10 cellular contexts compared by ENCODE assay signal in the genomic region with DNA sequence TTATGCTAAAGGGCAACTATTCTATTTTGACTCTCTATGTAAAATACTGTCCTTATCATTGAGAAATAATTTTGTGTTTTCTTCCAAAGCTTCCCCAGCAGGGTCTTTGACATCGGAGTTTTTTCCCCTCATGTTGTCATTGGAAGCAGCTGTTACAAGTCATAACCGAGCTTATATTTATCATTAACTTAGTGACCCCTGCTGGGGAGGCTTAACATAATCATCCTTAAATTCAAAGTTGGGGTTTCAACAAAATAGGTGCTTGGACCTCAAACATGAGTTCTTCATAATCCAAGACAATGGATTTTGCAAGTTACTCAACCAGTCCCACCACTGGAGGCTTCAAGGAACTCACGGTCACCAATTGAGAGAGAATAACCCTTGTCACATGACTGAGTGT.
DNase-seq lines count a peak whose midpoint lies in the region; FAIRE-seq and TF ChIP-seq lines count a peak whose summit lies in the region.
"Had no signal": no experiment of that assay in that cellular context is flagged by ENCODE, and none has a peak within 500 bp of the region (broad histone marks: within the 10 kb centered on the region; RNA-seq: fewer than 3 reads in every experiment).

No MANE protein-coding gene starts in this region.

- no peaks in the 10 kb centered on the region for H3K4me1 ChIP-seq in small intestine (ENCODE audit: control insufficient read depth in 2 of 2, insufficient read depth in 1 of 2, low read depth in 1 of 2, low read length in 1 of 2)

- no peaks in the 10 kb centered on the region for H3K27me3 ChIP-seq in small intestine (ENCODE audit: control insufficient read depth in 2 of 2, insufficient read depth in 2 of 2, low read length in 2 of 2)

- H3K36me3 ChIP-seq in small intestine (ENCODE audit: control insufficient read depth in 2 of 2, insufficient read depth in 2 of 2, low read length in 2 of 2) = no peaks in the 10 kb centered on the region

- H3K4me3 Mint-ChIP-seq in chondrocyte (ENCODE audit: unreplicated experiment) = no peak overlapping the region
- no peak overlapping the region for H3K4me3 Mint-ChIP-seq in activated T-helper 1 cell treated with anti-CD3 and anti-CD28 coated beads, Interleukin-12 subunit alpha, Interleukin-12 subunit beta, Interleukin-2, Interleukin-4 antibody, amounts not matched to agents 30 ng/mL and 10 ng/mL and 1 ng/mL, durations not matched to agents 14 hours and 24 hours and 36 hours
- H3K4me3 Mint-ChIP-seq: activated naive CD4-positive, alpha-beta T cell treated with anti-CD3 and anti-CD28 coated beads, Interleukin-2, amount 50 U/mL, for 24 hours had no signal

- TF ChIP-seq CTCF in chondrocyte (IDR thresholded peaks at IDR 0.05) = peak; percentile 58

- DNase-seq in NCI-H1436 (lab: John Stamatoyannopoulos, UW) (peak; percentile 12), NCI-H1436 treated with DMSO at 0.1 percent for 48 hours (lab: John Stamatoyannopoulos, UW) (no peak), NCI-H2171 (lab: John Stamatoyannopoulos, UW) (peak; percentile 4), chondrocyte (ENCODE audit: low spot score) (no peak), small intestine (peak; percentile 19), caudate nucleus (lab: John Stamatoyannopoulos, UW) (no peak)
- no peak for DNase-seq in activated CD4-positive, alpha-beta T cell treated with anti-CD3 and anti-CD28 coated beads, Interleukin-2, amount 50 U/mL, for 1 hour
- DNase-seq in activated T-helper 1 cell treated with anti-CD3 and anti-CD28 coated beads, Interleukin-12 subunit alpha, Interleukin-12 subunit beta, Interleukin-2, Interleukin-4 antibody, amounts not matched to agents 30 ng/mL and 10 ng/mL and 1 ng/mL, durations not matched to agents 14 hours and 24 hours and 36 hours (ENCODE audit: low spot score) = no peak

- H3K4me3 ChIP-seq in small intestine (ENCODE audit: low read depth in 1 of 2, low read length in 2 of 2) = no peak overlapping the region

- no peaks in the 10 kb centered on the region for H3K27me3 Mint-ChIP-seq in chondrocyte (ENCODE audit: low read depth)
- H3K27me3 Mint-ChIP-seq in activated T-helper 1 cell treated with anti-CD3 and anti-CD28 coated beads, Interleukin-12 subunit alpha, Interleukin-12 subunit beta, Interleukin-2, Interleukin-4 antibody, amounts not matched to agents 30 ng/mL and 10 ng/mL and 1 ng/mL, durations not matched to agents 14 hours and 24 hours and 36 hours (ENCODE audit: insufficient read depth) = no peaks in the 10 kb centered on the region
- H3K27me3 Mint-ChIP-seq: activated naive CD4-positive, alpha-beta T cell treated with anti-CD3 and anti-CD28 coated beads, Interleukin-2, amount 50 U/mL, for 24 hours had no signal

- H3K27ac Mint-ChIP-seq in chondrocyte (ENCODE audit: unreplicated experiment) = no peak overlapping the region
- H3K27ac Mint-ChIP-seq in activated T-helper 1 cell treated with anti-CD3 and anti-CD28 coated beads, Interleukin-12 subunit alpha, Interleukin-12 subunit beta, Interleukin-2, Interleukin-4 antibody, amounts not matched to agents 30 ng/mL and 10 ng/mL and 1 ng/mL, durations not matched to agents 14 hours and 24 hours and 36 hours = no peak overlapping the region
- H3K27ac Mint-ChIP-seq: activated naive CD4-positive, alpha-beta T cell treated with anti-CD3 and anti-CD28 coated beads, Interleukin-2, amount 50 U/mL, for 24 hours had no signal

- intact Hi-C loops in activated T-helper 1 cell treated with anti-CD3 and anti-CD28 coated beads, Interleukin-12 subunit alpha, Interleukin-12 subunit beta, Interleukin-2, Interleukin-4 antibody, amounts not matched to agents 30 ng/mL and 10 ng/mL and 1 ng/mL, durations not matched to agents 14 hours and 24 hours and 36 hours (cut with micrococcal nuclease) = no loop called here

- 7 to 17% (median 15%) methylated on average over 3 of the region's 3 CpGs for WGBS in small intestine, 3 donors

- no peaks in the 10 kb centered on the region for H3K4me1 Mint-ChIP-seq in chondrocyte (ENCODE audit: low read depth)
- no peaks in the 10 kb centered on the region for H3K4me1 Mint-ChIP-seq in activated T-helper 1 cell treated with anti-CD3 and anti-CD28 coated beads, Interleukin-12 subunit alpha, Interleukin-12 subunit beta, Interleukin-2, Interleukin-4 antibody, amounts not matched to agents 30 ng/mL and 10 ng/mL and 1 ng/mL, durations not matched to agents 14 hours and 24 hours and 36 hours (ENCODE audit: low read depth)
- H3K4me1 Mint-ChIP-seq: activated naive CD4-positive, alpha-beta T cell treated with anti-CD3 and anti-CD28 coated beads, Interleukin-2, amount 50 U/mL, for 24 hours had no signal

- H3K27ac ChIP-seq in small intestine (ENCODE audit: low read depth in 1 of 2, low read length in 1 of 2) (no peak overlapping the region), caudate nucleus (ENCODE audit: low read depth, low read length) (no peak overlapping the region)

- no peaks in the 10 kb centered on the region for H3K36me3 Mint-ChIP-seq in chondrocyte (ENCODE audit: low read depth)
- no peaks in the 10 kb centered on the region for H3K36me3 Mint-ChIP-seq in activated T-helper 1 cell treated with anti-CD3 and anti-CD28 coated beads, Interleukin-12 subunit alpha, Interleukin-12 subunit beta, Interleukin-2, Interleukin-4 antibody, amounts not matched to agents 30 ng/mL and 10 ng/mL and 1 ng/mL, durations not matched to agents 14 hours and 24 hours and 36 hours (ENCODE audit: low read depth)
- H3K36me3 Mint-ChIP-seq: activated naive CD4-positive, alpha-beta T cell treated with anti-CD3 and anti-CD28 coated beads, Interleukin-2, amount 50 U/mL, for 24 hours had no signal

- H3K9me3 ChIP-seq in small intestine (ENCODE audit: control insufficient read depth, low read depth) = no peaks in the 10 kb centered on the region

- peaks cover 2% of the 10 kb centered on the region for H3K9me3 Mint-ChIP-seq in chondrocyte (ENCODE audit: low read depth)
- no peaks in the 10 kb centered on the region for H3K9me3 Mint-ChIP-seq in activated T-helper 1 cell treated with anti-CD3 and anti-CD28 coated beads, Interleukin-12 subunit alpha, Interleukin-12 subunit beta, Interleukin-2, Interleukin-4 antibody, amounts not matched to agents 30 ng/mL and 10 ng/mL and 1 ng/mL, durations not matched to agents 14 hours and 24 hours and 36 hours
- H3K9me3 Mint-ChIP-seq: activated naive CD4-positive, alpha-beta T cell treated with anti-CD3 and anti-CD28 coated beads, Interleukin-2, amount 50 U/mL, for 24 hours had no signal

- FAIRE-seq in small intestine (lab: Jason Lieb, UNC) = no peak
- FAIRE-seq: A204.1 had no signal

Comparison
In these comparisons a context has a peak if more than half of its experiments do, and no peak if none do; other contexts are left out.
1. DNase-seq: peak in NCI-H1436 (single experiment), NCI-H2171 (single experiment) and small intestine (single experiment); none in NCI-H1436 treated with DMSO at 0.1 percent for 48 hours (single experiment), chondrocyte (single experiment), activated CD4-positive, alpha-beta T cell treated with anti-CD3 and anti-CD28 coated beads, Interleukin-2, amount 50 U/mL, for 1 hour (single experiment), activated T-helper 1 cell treated with anti-CD3 and anti-CD28 coated beads, Interleukin-12 subunit alpha, Interleukin-12 subunit beta, Interleukin-2, Interleukin-4 antibody, amounts not matched to agents 30 ng/mL and 10 ng/mL and 1 ng/mL, durations not matched to agents 14 hours and 24 hours and 36 hours (single experiment) and caudate nucleus (0 of 61).